Comparison of ENCODE assay signal across 1 cellular context in the genomic region with DNA sequence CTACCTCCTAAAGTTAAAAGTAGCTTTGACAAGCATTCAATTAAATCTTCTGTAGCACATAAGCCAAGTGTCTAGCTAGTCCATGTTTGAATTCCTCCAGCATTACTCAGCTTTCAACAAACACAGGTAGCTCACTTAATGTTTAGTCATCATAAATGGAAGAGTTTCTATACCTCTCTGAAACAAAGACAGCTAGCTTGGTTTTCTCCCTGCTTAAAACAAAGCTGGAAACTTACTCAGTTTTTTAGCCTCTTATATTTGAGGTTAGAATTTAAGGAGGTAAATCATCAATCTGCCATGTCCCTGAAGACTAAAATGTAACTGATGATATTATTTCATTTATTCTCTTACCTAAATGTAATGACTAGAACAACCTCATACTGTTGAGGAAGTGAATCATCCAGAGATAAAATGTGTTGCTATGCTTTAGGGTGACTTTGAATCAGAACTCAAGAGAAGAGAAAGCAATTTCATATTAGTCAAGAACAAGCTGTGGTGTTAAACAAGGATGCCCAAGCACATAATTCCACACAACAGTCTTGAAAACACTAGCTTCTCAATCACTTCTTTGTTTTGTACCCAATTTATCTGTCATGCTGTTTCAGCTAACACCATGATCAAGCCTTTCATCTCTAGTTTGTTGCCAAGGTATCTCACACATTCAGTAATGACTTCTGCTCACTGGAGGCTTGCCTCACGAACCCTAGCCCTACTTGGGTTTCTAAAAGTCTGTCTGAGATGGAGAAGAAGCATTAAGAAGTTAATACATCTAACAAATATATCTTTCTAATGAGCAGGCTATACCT.
A peak's percentile ranks its signal among the peaks of the same experiment; 100 is the strongest.
TF ChIP-seq lines count a peak whose summit lies in the region.

No MANE protein-coding gene starts in this region.

TF ChIP-seq in HCT116, 20 proteins besides CTCF, POLR2A, EP300 and RAD21 (continued from another document):
- TF ChIP-seq, protein P1, sequence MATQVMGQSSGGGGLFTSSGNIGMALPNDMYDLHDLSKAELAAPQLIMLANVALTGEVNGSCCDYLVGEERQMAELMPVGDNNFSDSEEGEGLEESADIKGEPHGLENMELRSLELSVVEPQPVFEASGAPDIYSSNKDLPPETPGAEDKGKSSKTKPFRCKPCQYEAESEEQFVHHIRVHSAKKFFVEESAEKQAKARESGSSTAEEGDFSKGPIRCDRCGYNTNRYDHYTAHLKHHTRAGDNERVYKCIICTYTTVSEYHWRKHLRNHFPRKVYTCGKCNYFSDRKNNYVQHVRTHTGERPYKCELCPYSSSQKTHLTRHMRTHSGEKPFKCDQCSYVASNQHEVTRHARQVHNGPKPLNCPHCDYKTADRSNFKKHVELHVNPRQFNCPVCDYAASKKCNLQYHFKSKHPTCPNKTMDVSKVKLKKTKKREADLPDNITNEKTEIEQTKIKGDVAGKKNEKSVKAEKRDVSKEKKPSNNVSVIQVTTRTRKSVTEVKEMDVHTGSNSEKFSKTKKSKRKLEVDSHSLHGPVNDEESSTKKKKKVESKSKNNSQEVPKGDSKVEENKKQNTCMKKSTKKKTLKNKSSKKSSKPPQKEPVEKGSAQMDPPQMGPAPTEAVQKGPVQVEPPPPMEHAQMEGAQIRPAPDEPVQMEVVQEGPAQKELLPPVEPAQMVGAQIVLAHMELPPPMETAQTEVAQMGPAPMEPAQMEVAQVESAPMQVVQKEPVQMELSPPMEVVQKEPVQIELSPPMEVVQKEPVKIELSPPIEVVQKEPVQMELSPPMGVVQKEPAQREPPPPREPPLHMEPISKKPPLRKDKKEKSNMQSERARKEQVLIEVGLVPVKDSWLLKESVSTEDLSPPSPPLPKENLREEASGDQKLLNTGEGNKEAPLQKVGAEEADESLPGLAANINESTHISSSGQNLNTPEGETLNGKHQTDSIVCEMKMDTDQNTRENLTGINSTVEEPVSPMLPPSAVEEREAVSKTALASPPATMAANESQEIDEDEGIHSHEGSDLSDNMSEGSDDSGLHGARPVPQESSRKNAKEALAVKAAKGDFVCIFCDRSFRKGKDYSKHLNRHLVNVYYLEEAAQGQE (IDR thresholded peaks at IDR 0.05; ENCODE audit: low read depth): no peak
- TF ChIP-seq TCF7L2 (IDR thresholded peaks at IDR 0.05; ENCODE audit: borderline replicate concordance, extremely low read depth, insufficient read depth, insufficient read length) (peak; percentile 52), EZH2phosphoT487 (IDR thresholded peaks at IDR 0.05; ENCODE audit: borderline replicate concordance) (no peak), YY1 (IDR thresholded peaks at IDR 0.05; ENCODE audit: extremely low read depth, insufficient replicate concordance, low read depth, low read length) (no peak), CEBPB (IDR thresholded peaks at IDR 0.05; ENCODE audit: low read depth) (peak; percentile 57; the same call in 1 of the 2 replicates), CBX3 (IDR thresholded peaks at IDR 0.05; ENCODE audit: low read depth) (peak; percentile 88), ZFX (IDR thresholded peaks at IDR 0.05) (no peak), SIN3A (IDR thresholded peaks at IDR 0.05; ENCODE audit: low read depth) (peak; percentile 63; the same call in 1 of the 2 replicates), ZNF274 (IDR thresholded peaks at IDR 0.05; ENCODE audit: low read depth, low read length) (no peak), SP1 (IDR thresholded peaks at IDR 0.05; ENCODE audit: low read depth) (peak; percentile 75), EZH2 (IDR thresholded peaks at IDR 0.05) (no peak), POLR2AphosphoS5 (IDR thresholded peaks at IDR 0.05; ENCODE audit: low read depth, low read length) (no peak), JUND (IDR thresholded peaks at IDR 0.05) (peak; percentile 74), ELF1 (IDR thresholded peaks at IDR 0.05; ENCODE audit: borderline replicate concordance, low read depth) (0 out of 2 replicates have a peak, but pooled peaks have one; percentile 19)
- TF ChIP-seq, protein P2, sequence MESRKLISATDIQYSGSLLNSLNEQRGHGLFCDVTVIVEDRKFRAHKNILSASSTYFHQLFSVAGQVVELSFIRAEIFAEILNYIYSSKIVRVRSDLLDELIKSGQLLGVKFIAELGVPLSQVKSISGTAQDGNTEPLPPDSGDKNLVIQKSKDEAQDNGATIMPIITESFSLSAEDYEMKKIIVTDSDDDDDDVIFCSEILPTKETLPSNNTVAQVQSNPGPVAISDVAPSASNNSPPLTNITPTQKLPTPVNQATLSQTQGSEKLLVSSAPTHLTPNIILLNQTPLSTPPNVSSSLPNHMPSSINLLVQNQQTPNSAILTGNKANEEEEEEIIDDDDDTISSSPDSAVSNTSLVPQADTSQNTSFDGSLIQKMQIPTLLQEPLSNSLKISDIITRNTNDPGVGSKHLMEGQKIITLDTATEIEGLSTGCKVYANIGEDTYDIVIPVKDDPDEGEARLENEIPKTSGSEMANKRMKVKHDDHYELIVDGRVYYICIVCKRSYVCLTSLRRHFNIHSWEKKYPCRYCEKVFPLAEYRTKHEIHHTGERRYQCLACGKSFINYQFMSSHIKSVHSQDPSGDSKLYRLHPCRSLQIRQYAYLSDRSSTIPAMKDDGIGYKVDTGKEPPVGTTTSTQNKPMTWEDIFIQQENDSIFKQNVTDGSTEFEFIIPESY (IDR thresholded peaks at IDR 0.05; ENCODE audit: extremely low read depth, insufficient replicate concordance, low read length): no peak
- TF ChIP-seq, protein P3, sequence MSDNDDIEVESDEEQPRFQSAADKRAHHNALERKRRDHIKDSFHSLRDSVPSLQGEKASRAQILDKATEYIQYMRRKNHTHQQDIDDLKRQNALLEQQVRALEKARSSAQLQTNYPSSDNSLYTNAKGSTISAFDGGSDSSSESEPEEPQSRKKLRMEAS (IDR thresholded peaks at IDR 0.05): peak; percentile 52; the same call in 1 of the 2 replicates
